ENCODE assay signal across 10 cellular contexts in the genomic region with DNA sequence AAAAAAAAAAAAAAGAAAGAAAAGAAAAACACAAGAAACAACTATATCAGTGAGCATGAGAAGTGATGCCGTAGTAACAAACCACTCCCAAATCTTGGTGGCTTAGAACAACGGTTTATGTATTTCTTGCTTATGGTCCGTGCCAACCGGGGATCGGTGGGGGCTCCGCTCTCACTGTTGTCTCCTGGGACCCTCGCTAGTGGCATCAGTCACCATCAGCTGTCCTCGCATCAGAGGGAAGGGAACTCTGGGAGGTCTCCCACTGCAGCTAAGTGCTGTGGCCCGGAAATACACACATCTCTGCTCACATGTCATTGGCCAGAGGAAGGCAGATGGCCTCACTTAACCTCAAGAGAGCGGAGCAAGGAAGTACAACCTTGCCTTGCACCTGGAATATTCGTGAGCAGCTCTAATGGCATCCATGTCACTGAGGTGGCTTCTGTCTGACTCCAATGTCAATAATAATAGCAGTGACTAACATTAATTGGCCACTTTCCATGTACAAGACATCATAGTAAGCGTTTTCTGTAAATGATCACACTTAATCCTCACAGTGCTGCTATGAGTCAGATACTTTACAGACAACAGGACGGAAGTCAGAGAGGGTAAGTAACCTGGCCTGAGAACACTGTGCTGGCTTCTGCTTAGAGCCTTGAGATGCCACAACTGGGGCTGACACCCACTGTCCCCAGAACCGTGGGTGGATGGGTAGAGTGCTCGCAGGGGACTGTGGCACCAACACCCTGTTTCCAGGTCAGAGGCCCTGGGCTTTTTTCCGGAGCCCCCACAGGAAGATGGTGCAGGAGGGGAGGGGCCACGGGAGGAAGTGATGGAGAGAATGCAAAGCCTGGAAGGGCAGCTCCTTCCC. TPM values are rescaled to one million over a fixed set of nuclear protein-coding genes. Genes with fewer than 3 reads are reported as not detected.
DNase-seq lines count a peak whose midpoint lies in the region; ATAC-seq and TF ChIP-seq lines count a peak whose summit lies in the region.
"Had no signal": no experiment of that assay in that cellular context is flagged by ENCODE, and none has a peak within 500 bp of the region (broad histone marks: within the 10 kb centered on the region; RNA-seq: fewer than 3 reads in every experiment).

No MANE protein-coding gene starts in this region.

- no peak for ATAC-seq in HG02571 (IDR thresholded peaks at IDR 0.05; ENCODE audit: unreplicated experiment)
- no peak for ATAC-seq in stimulated activated naive B cell treated with anti-CD40 and anti-IgM and Interleukin-4, amounts not matched to agents 10 μg/mL and 1 μg/mL and 100 μg/mL, for 72 hours (replicated peaks)

- H3K36me3 Mint-ChIP-seq in chondrocyte (ENCODE audit: low read depth): no peaks in the 10 kb centered on the region
- peaks cover 1 to 5% of the 10 kb centered on the region in 2 donors for H3K36me3 Mint-ChIP-seq in stimulated activated naive B cell treated with anti-CD40 and anti-IgM and Interleukin-4, amounts not matched to agents 10 μg/mL and 1 μg/mL and 100 μg/mL, for 72 hours

- no peak overlapping the region for H4K8ac ChIP-seq in neuronal stem cell (ENCODE audit: low read depth, low read length)

- H3K4me3 ChIP-seq in neuronal stem cell (ENCODE audit: low read length in 2 of 2): no peak overlapping the region

- no peak overlapping the region for H2BK120ac ChIP-seq in neuronal stem cell (ENCODE audit: low read depth, low read length)

- H3K18ac ChIP-seq in neuronal stem cell (ENCODE audit: low read length): peak overlapping the region; percentile 65

- H3K9me3 ChIP-seq in neuronal stem cell (replicated peaks in 1 of 2; ENCODE audit: control insufficient read depth in 2 of 2, insufficient read depth in 1 of 2, low read depth in 1 of 2, low read length in 2 of 2): peaks cover 0 to 3% of the 10 kb centered on the region in 2 donors

- no peak overlapping the region for H3K23ac ChIP-seq in neuronal stem cell (ENCODE audit: low read depth, low read length, poor library complexity)

- no peak overlapping the region for H2BK5ac ChIP-seq in neuronal stem cell (ENCODE audit: low read length)

- no peak overlapping the region for H3K4me2 ChIP-seq in neuronal stem cell (ENCODE audit: insufficient read depth, low read length, poor library complexity, severe bottlenecking)

- no peak overlapping the region for H2BK12ac ChIP-seq in neuronal stem cell (ENCODE audit: low read length)

- H3K27me3 Mint-ChIP-seq in chondrocyte (ENCODE audit: low read depth): peaks cover 9% of the 10 kb centered on the region
- peaks cover 21 to 38% of the 10 kb centered on the region in 2 donors for H3K27me3 Mint-ChIP-seq in stimulated activated naive B cell treated with anti-CD40 and anti-IgM and Interleukin-4, amounts not matched to agents 10 μg/mL and 1 μg/mL and 100 μg/mL, for 72 hours

- peak overlapping the region; percentile 57 for H3K27ac Mint-ChIP-seq in chondrocyte (ENCODE audit: unreplicated experiment)
- H3K27ac Mint-ChIP-seq in stimulated activated naive B cell treated with anti-CD40 and anti-IgM and Interleukin-4, amounts not matched to agents 10 μg/mL and 1 μg/mL and 100 μg/mL, for 72 hours: no peak overlapping the region

- H4K91ac ChIP-seq in neuronal stem cell (ENCODE audit: low read depth, low read length, poor library complexity): no peak overlapping the region

- H3K14ac ChIP-seq in neuronal stem cell (ENCODE audit: low read length): no peak overlapping the region

- no peak overlapping the region for H3K27ac ChIP-seq in neuronal stem cell (replicated peaks; ENCODE audit: low read length)

- H3K4me1 Mint-ChIP-seq in chondrocyte (ENCODE audit: low read depth): peaks cover 9% of the 10 kb centered on the region
- H3K4me1 Mint-ChIP-seq in stimulated activated naive B cell treated with anti-CD40 and anti-IgM and Interleukin-4, amounts not matched to agents 10 μg/mL and 1 μg/mL and 100 μg/mL, for 72 hours: peaks cover 0 to 3% of the 10 kb centered on the region in 2 donors

- no peak overlapping the region for H3K4ac ChIP-seq in neuronal stem cell (ENCODE audit: low read length)

- no peaks in the 10 kb centered on the region for H3K9me3 Mint-ChIP-seq in chondrocyte (ENCODE audit: low read depth)
- H3K9me3 Mint-ChIP-seq in stimulated activated naive B cell treated with anti-CD40 and anti-IgM and Interleukin-4, amounts not matched to agents 10 μg/mL and 1 μg/mL and 100 μg/mL, for 72 hours: peaks cover 0 to 2% of the 10 kb centered on the region in 2 donors

- H3K36me3 ChIP-seq in neuronal stem cell (replicated peaks in 1 of 2; ENCODE audit: control insufficient read depth in 2 of 2, insufficient read depth in 2 of 2, low read length in 2 of 2): no peaks in the 10 kb centered on the region

- H3K4me3 Mint-ChIP-seq in chondrocyte (ENCODE audit: unreplicated experiment): no peak overlapping the region
- H3K4me3 Mint-ChIP-seq in stimulated activated naive B cell treated with anti-CD40 and anti-IgM and Interleukin-4, amounts not matched to agents 10 μg/mL and 1 μg/mL and 100 μg/mL, for 72 hours: no peak overlapping the region

- TF ChIP-seq CTCF in chondrocyte (IDR thresholded peaks at IDR 0.05): no peak

- peak overlapping the region; percentile 53 for H2AFZ ChIP-seq in neuronal stem cell (ENCODE audit: low read length)

- no peak overlapping the region for H2BK15ac ChIP-seq in neuronal stem cell (ENCODE audit: low read length)

- no peaks in the 10 kb centered on the region for H3K27me3 ChIP-seq in neuronal stem cell (ENCODE audit: control insufficient read depth in 3 of 3, insufficient read depth in 3 of 3, low read depth in 1 of 3, low read length in 3 of 3)

- no peak overlapping the region for H2AK5ac ChIP-seq in neuronal stem cell (ENCODE audit: low read depth, low read length)

- H3K4me1 ChIP-seq in neuronal stem cell (ENCODE audit: control insufficient read depth in 2 of 2, insufficient read depth in 1 of 2, low read depth in 1 of 2, low read length in 2 of 2): no peaks in the 10 kb centered on the region

- no peak overlapping the region for H3K9ac ChIP-seq in neuronal stem cell (ENCODE audit: low read depth, low read length, poor library complexity)

- no CpG with 5 or more reads among the region's 17 CpGs for WGBS in neuronal stem cell (ENCODE audit: extremely low coverage in 2 of 2, insufficient read length in 2 of 2, insufficient replicate concordance in 1 of 2), 2 donors

- DNase-seq in EH (ENCODE audit: low read depth) (peak; percentile 62), NCI-H2171 (lab: John Stamatoyannopoulos, UW) (peak; percentile 83), chondrocyte (ENCODE audit: low spot score) (no peak), neuronal stem cell (ENCODE audit: low spot score) (no peak), NOMO-1 (lab: John Stamatoyannopoulos, UW; ENCODE audit: unreplicated experiment in 2 of 2) (no peak)
- DNase-seq in stimulated activated CD4-positive, alpha-beta T cell treated with anti-CD3 and anti-CD28 coated beads, Interleukin-4, amount 100 ng/mL, for 1 hour: no peak
- DNase-seq in stimulated activated naive B cell treated with anti-CD40 and anti-IgM and Interleukin-4, amounts not matched to agents 10 μg/mL and 1 μg/mL and 100 μg/mL, for 72 hours: no peak
- DNase-seq: NCI-H2081 treated with DMSO at 0.1 percent for 48 hours had no signal

- peaks cover 2% of the 10 kb centered on the region for H3K79me1 ChIP-seq in neuronal stem cell (ENCODE audit: low read depth, low read length)

RNA-seq across cellular contexts. Expression of gene LHFPL5, which starts 5.9 kb away (rescaled TPM):
- total RNA-seq in chondrocyte: not detected in 3 replicates
- polyA plus RNA-seq in neuronal stem cell (2013, experiment 1 of 2): not detected
- 0.03 TPM for polyA plus RNA-seq in neuronal stem cell (2013, experiment 2 of 2)

RNA-seq across cellular contexts. Expression of gene CLPS, which starts 13.9 kb away (rescaled TPM):
- total RNA-seq in chondrocyte: not detected in 3 replicates
- polyA plus RNA-seq in neuronal stem cell (2013, experiment 1 of 2): not detected
- polyA plus RNA-seq in neuronal stem cell (2013, experiment 2 of 2): not detected
- total RNA-seq: cerebellum had no signal

RNA-seq across cellular contexts. Expression of gene CLPSL1, which starts 30.2 kb away (rescaled TPM):
- total RNA-seq in chondrocyte: not detected in 3 replicates
- polyA plus RNA-seq in neuronal stem cell (2013, experiment 1 of 2): 0.84 TPM
- 0.64 TPM for polyA plus RNA-seq in neuronal stem cell (2013, experiment 2 of 2)
- total RNA-seq: cerebellum had no signal

RNA-seq across cellular contexts. Expression of gene CLPSL2, which starts 34.7 kb away (rescaled TPM):
- not detected in 3 replicates for total RNA-seq in chondrocyte
- polyA plus RNA-seq in neuronal stem cell (2013, experiment 1 of 2): 4.3 TPM
- polyA plus RNA-seq in neuronal stem cell (2013, experiment 2 of 2): 5.3 TPM
- total RNA-seq: cerebellum had no signal

Comparison
In these comparisons a context has a peak if more than half of its experiments do, and no peak if none do; other contexts are left out.
1. DNase-seq: peak in EH (single experiment) and NCI-H2171 (single experiment); none in chondrocyte (single experiment), neuronal stem cell (single experiment), NOMO-1 (0 of 2), stimulated activated CD4-positive, alpha-beta T cell treated with anti-CD3 and anti-CD28 coated beads, Interleukin-4, amount 100 ng/mL, for 1 hour (single experiment) and stimulated activated naive B cell treated with anti-CD40 and anti-IgM and Interleukin-4, amounts not matched to agents 10 μg/mL and 1 μg/mL and 100 μg/mL, for 72 hours (single experiment).